ENCODE assay signal across 18 cellular contexts in genomic region chr1:223515915-223516314, GRCh38.
DNase-seq lines count a peak whose midpoint lies in the region; ATAC-seq, FAIRE-seq and TF ChIP-seq lines count a peak whose summit lies in the region.
"Had no signal": no experiment of that assay in that cellular context is flagged by ENCODE, and none has a peak within 500 bp of the region (broad histone marks: within the 10 kb centered on the region; RNA-seq: fewer than 3 reads in every experiment).

No MANE protein-coding gene starts in this region.

- no peaks in the 10 kb centered on the region for H3K36me3 ChIP-seq in neural progenitor cell
- H3K36me3 ChIP-seq: transverse colon had no signal

- H3K9me3 ChIP-seq in neural progenitor cell (ENCODE audit: low read depth): no peaks in the 10 kb centered on the region
- H3K9me3 ChIP-seq: transverse colon had no signal

- peak overlapping the region; percentile 42 for H3K4me3 Mint-ChIP-seq in activated naive CD4-positive, alpha-beta T cell treated with anti-CD3 and anti-CD28 coated beads, Interleukin-2, amount 50 U/mL, for 24 hours
- H3K4me3 Mint-ChIP-seq in activated T-helper 17 cell treated with anti-CD3 and anti-CD28 coated beads, Interleukin-2, amount 50 U/mL, for 72 hours: peak overlapping the region; percentile 60
- no peak overlapping the region for H3K4me3 Mint-ChIP-seq in neural progenitor cell
- no peak overlapping the region for H3K4me3 Mint-ChIP-seq in type B pancreatic cell
- H3K4me3 Mint-ChIP-seq: activated B cell treated with CpG ODN at 0.5 μM for 24 hours; activated CD8-positive, alpha-beta memory T cell treated with anti-CD3 and anti-CD28 coated beads, Interleukin-2, amount 10 ng/mL, durations not matched to agents 7 days and 5 days; endodermal cell; stimulated activated naive CD8-positive, alpha-beta T cell treated with anti-CD3 and anti-CD28 coated beads, Interleukin-15, Interleukin-2, amounts not matched to agents 100 ng/mL and 50 ng/mL, for 24 hours had no signal

- H3K36me3 Mint-ChIP-seq in activated naive CD4-positive, alpha-beta T cell treated with anti-CD3 and anti-CD28 coated beads, Interleukin-2, amount 50 U/mL, for 24 hours: no peaks in the 10 kb centered on the region
- H3K36me3 Mint-ChIP-seq in activated T-helper 17 cell treated with anti-CD3 and anti-CD28 coated beads, Interleukin-2, amount 50 U/mL, for 72 hours (ENCODE audit: low read depth): no peaks in the 10 kb centered on the region
- H3K36me3 Mint-ChIP-seq in neural progenitor cell (no peaks in the 10 kb centered on the region), type B pancreatic cell (no peaks in the 10 kb centered on the region)
- H3K36me3 Mint-ChIP-seq: activated CD8-positive, alpha-beta memory T cell treated with anti-CD3 and anti-CD28 coated beads, Interleukin-2, amount 10 ng/mL, durations not matched to agents 7 days and 5 days had no signal

- no peaks in the 10 kb centered on the region for H3K27me3 ChIP-seq in neural progenitor cell
- H3K27me3 ChIP-seq: transverse colon had no signal

- no peaks in the 10 kb centered on the region for H3K27me3 Mint-ChIP-seq in activated naive CD4-positive, alpha-beta T cell treated with anti-CD3 and anti-CD28 coated beads, Interleukin-2, amount 50 U/mL, for 24 hours
- no peaks in the 10 kb centered on the region for H3K27me3 Mint-ChIP-seq in activated T-helper 17 cell treated with anti-CD3 and anti-CD28 coated beads, Interleukin-2, amount 50 U/mL, for 72 hours
- H3K27me3 Mint-ChIP-seq in neural progenitor cell (ENCODE audit: insufficient read depth, low read depth): no peaks in the 10 kb centered on the region
- peaks cover 4% of the 10 kb centered on the region for H3K27me3 Mint-ChIP-seq in type B pancreatic cell
- H3K27me3 Mint-ChIP-seq: stimulated activated naive CD8-positive, alpha-beta T cell treated with anti-CD3 and anti-CD28 coated beads, Interleukin-15, Interleukin-2, amounts not matched to agents 100 ng/mL and 50 ng/mL, for 24 hours had no signal

- FAIRE-seq in GM19239 (lab: Jason Lieb, UNC): no peak

- peak overlapping the region; percentile 29 for H2AFZ ChIP-seq in neural progenitor cell (replicated peaks)
- H2AFZ ChIP-seq: parathyroid adenoma had no signal

- DNase-seq in activated naive CD4-positive, alpha-beta T cell (lab: John Stamatoyannopoulos, UW): no peak
- peak; percentile 13 for DNase-seq in NCI-H2171 (lab: John Stamatoyannopoulos, UW)
- no peak for DNase-seq in neural progenitor cell (ENCODE audit: low spot score)
- DNase-seq in GM19239 (ENCODE audit: insufficient read length, low spot score): no peak
- DNase-seq in type B pancreatic cell (ENCODE audit: extremely low spot score, unreplicated experiment): no peak
- DNase-seq: activated B cell treated with CpG ODN at 0.5 μM for 24 hours; activated CD8-positive, alpha-beta memory T cell treated with anti-CD3 and anti-CD28 coated beads, Interleukin-2, amount 10 ng/mL, durations not matched to agents 7 days and 5 days; endodermal cell; mesenchymal stem cell; NCI-H146; NCI-H774; OCI-M1; SHP77 treated with DMSO at 0.1 percent for 48 hours; transverse colon had no signal

- no peaks in the 10 kb centered on the region for H3K9me3 Mint-ChIP-seq in activated naive CD4-positive, alpha-beta T cell treated with anti-CD3 and anti-CD28 coated beads, Interleukin-2, amount 50 U/mL, for 24 hours
- no peaks in the 10 kb centered on the region for H3K9me3 Mint-ChIP-seq in activated T-helper 17 cell treated with anti-CD3 and anti-CD28 coated beads, Interleukin-2, amount 50 U/mL, for 72 hours
- H3K9me3 Mint-ChIP-seq in neural progenitor cell (peaks cover 18% of the 10 kb centered on the region), type B pancreatic cell (peaks cover 16% of the 10 kb centered on the region)
- H3K9me3 Mint-ChIP-seq: stimulated activated naive CD8-positive, alpha-beta T cell treated with anti-CD3 and anti-CD28 coated beads, Interleukin-15, Interleukin-2, amounts not matched to agents 100 ng/mL and 50 ng/mL, for 24 hours had no signal

- H4K20me1 ChIP-seq in neural progenitor cell (ENCODE audit: low read depth): no peaks in the 10 kb centered on the region

- H3K79me2 ChIP-seq in neural progenitor cell (ENCODE audit: low read depth): no peaks in the 10 kb centered on the region
- H3K79me2 ChIP-seq: parathyroid adenoma had no signal

- ATAC-seq in activated T-helper 17 cell treated with anti-CD3 and anti-CD28 coated beads, Interleukin-2, amount 50 U/mL, for 72 hours (replicated peaks): peak; percentile 36
- ATAC-seq: activated CD8-positive, alpha-beta memory T cell treated with anti-CD3 and anti-CD28 coated beads, Interleukin-2, amount 10 ng/mL, durations not matched to agents 7 days and 5 days had no signal

- H3K4me1 ChIP-seq in neural progenitor cell: peaks cover 12% of the 10 kb centered on the region
- H3K4me1 ChIP-seq: parathyroid adenoma, transverse colon had no signal

- no peak overlapping the region for H3K27ac ChIP-seq in neural progenitor cell
- H3K27ac ChIP-seq: parathyroid adenoma, transverse colon had no signal

- H3K4me3 ChIP-seq in neural progenitor cell: no peak overlapping the region
- H3K4me3 ChIP-seq: transverse colon had no signal

- H3F3A ChIP-seq in neural progenitor cell (ENCODE audit: low read depth): peaks cover 3% of the 10 kb centered on the region

- H3K27ac Mint-ChIP-seq in activated naive CD4-positive, alpha-beta T cell treated with anti-CD3 and anti-CD28 coated beads, Interleukin-2, amount 50 U/mL, for 24 hours: peak overlapping the region; percentile 87
- H3K27ac Mint-ChIP-seq in activated T-helper 17 cell treated with anti-CD3 and anti-CD28 coated beads, Interleukin-2, amount 50 U/mL, for 72 hours: peak overlapping the region; percentile 90
- H3K27ac Mint-ChIP-seq in neural progenitor cell: no peak overlapping the region
- no peak overlapping the region for H3K27ac Mint-ChIP-seq in type B pancreatic cell
- H3K27ac Mint-ChIP-seq: activated B cell treated with CpG ODN at 0.5 μM for 24 hours; activated CD8-positive, alpha-beta memory T cell treated with anti-CD3 and anti-CD28 coated beads, Interleukin-2, amount 10 ng/mL, durations not matched to agents 7 days and 5 days; endodermal cell had no signal

- no peak overlapping the region for H3K9ac ChIP-seq in neural progenitor cell
- H3K9ac ChIP-seq: parathyroid adenoma had no signal

- H3K4me1 Mint-ChIP-seq in activated naive CD4-positive, alpha-beta T cell treated with anti-CD3 and anti-CD28 coated beads, Interleukin-2, amount 50 U/mL, for 24 hours: peaks cover 48% of the 10 kb centered on the region
- peaks cover 25% of the 10 kb centered on the region for H3K4me1 Mint-ChIP-seq in activated T-helper 17 cell treated with anti-CD3 and anti-CD28 coated beads, Interleukin-2, amount 50 U/mL, for 72 hours
- H3K4me1 Mint-ChIP-seq in neural progenitor cell (peaks cover 9% of the 10 kb centered on the region), type B pancreatic cell (ENCODE audit: unreplicated experiment) (peaks cover 7% of the 10 kb centered on the region)
- H3K4me1 Mint-ChIP-seq: activated B cell treated with CpG ODN at 0.5 μM for 24 hours; activated CD8-positive, alpha-beta memory T cell treated with anti-CD3 and anti-CD28 coated beads, Interleukin-2, amount 10 ng/mL, durations not matched to agents 7 days and 5 days had no signal

- no peak for TF ChIP-seq CTCF in neural progenitor cell (IDR thresholded peaks at IDR 0.05)
- TF ChIP-seq CTCF in type B pancreatic cell (conservative IDR thresholded peaks at IDR 0.05): no peak

- no peak overlapping the region for H3K4me2 ChIP-seq in neural progenitor cell

Comparison
In these comparisons a context has a peak if more than half of its experiments do, and no peak if none do; other contexts are left out.
1. H3K27ac Mint-ChIP-seq: peak in activated naive CD4-positive, alpha-beta T cell treated with anti-CD3 and anti-CD28 coated beads, Interleukin-2, amount 50 U/mL, for 24 hours (single experiment) and activated T-helper 17 cell treated with anti-CD3 and anti-CD28 coated beads, Interleukin-2, amount 50 U/mL, for 72 hours (single experiment); none in neural progenitor cell (single experiment) and type B pancreatic cell (single experiment).
2. H3K4me3 Mint-ChIP-seq: peak in activated naive CD4-positive, alpha-beta T cell treated with anti-CD3 and anti-CD28 coated beads, Interleukin-2, amount 50 U/mL, for 24 hours (single experiment) and activated T-helper 17 cell treated with anti-CD3 and anti-CD28 coated beads, Interleukin-2, amount 50 U/mL, for 72 hours (single experiment); none in neural progenitor cell (single experiment) and type B pancreatic cell (single experiment).